In genomic region chr2:101818531-101819451, GRCh38 we compare ENCODE assay signal across 10 cellular contexts.
DNase-seq lines count a peak whose midpoint lies in the region; ATAC-seq and TF ChIP-seq lines count a peak whose summit lies in the region.
"Had no signal": no experiment of that assay in that cellular context is flagged by ENCODE, and none has a peak within 500 bp of the region (broad histone marks: within the 10 kb centered on the region; RNA-seq: fewer than 3 reads in every experiment).

No MANE protein-coding gene starts in this region.

- no peak overlapping the region for H3K4me3 ChIP-seq in vagina
- H3K4me3 ChIP-seq: cardiac muscle cell had no signal

- POLR2A ChIA-PET in activated B cell treated with CpG ODN at 0.5 μM for 24 hours (lab: Charles Lee) = no interaction called here

- H3K36me3 Mint-ChIP-seq in activated T-cell treated with anti-CD3 and anti-CD28 coated beads, Interleukin-2, amount 50 U/mL, for 72 hours (ENCODE audit: insufficient read depth in 2 of 2) = peaks cover 0 to 2% of the 10 kb centered on the region in 2 donors
- H3K36me3 Mint-ChIP-seq in activated B cell treated with CpG ODN at 0.5 μM for 24 hours (ENCODE audit: low read depth) = peaks cover 29% of the 10 kb centered on the region

- DNase-seq in activated T-cell treated with anti-CD3 and anti-CD28 coated beads, Interleukin-2, amount 50 U/mL, for 72 hours = no peak
- DNase-seq in activated T-cell treated with anti-CD3 and anti-CD28 coated beads, Interleukin-2, amount 50 U/mL, for 1 hour = no peak
- DNase-seq in activated B cell treated with CpG ODN at 0.5 μM for 24 hours (no peak), inferior parietal cortex (ENCODE audit: extremely low spot score) (peak; percentile 88), vagina (ENCODE audit: extremely low spot score in 2 of 2) (no peak), NCI-H1930 (lab: John Stamatoyannopoulos, UW) (no peak)
- DNase-seq: T-helper 1 cell had no signal

- intact Hi-C loops in activated B cell treated with CpG ODN at 0.5 μM for 24 hours (cut with micrococcal nuclease) = no loop called here
- intact Hi-C loops in vagina (cut with DNase I) = no loop called here

- TF ChIP-seq POLR2A in vagina (IDR thresholded peaks at IDR 0.05) (no peak), GM18505 (IDR thresholded peaks at IDR 0.05; ENCODE audit: borderline replicate concordance, extremely low read depth, insufficient read depth, insufficient read length) (no peak)

- no peaks in the 10 kb centered on the region for H3K9me3 ChIP-seq in vagina

- no peaks in the 10 kb centered on the region for H3K9me3 Mint-ChIP-seq in activated T-cell treated with anti-CD3 and anti-CD28 coated beads, Interleukin-2, amount 50 U/mL, for 72 hours
- no peaks in the 10 kb centered on the region for H3K9me3 Mint-ChIP-seq in activated B cell treated with CpG ODN at 0.5 μM for 24 hours

- no peaks in the 10 kb centered on the region for H3K27me3 Mint-ChIP-seq in activated T-cell treated with anti-CD3 and anti-CD28 coated beads, Interleukin-2, amount 50 U/mL, for 72 hours (ENCODE audit: low read depth)
- H3K27me3 Mint-ChIP-seq in activated B cell treated with CpG ODN at 0.5 μM for 24 hours = no peaks in the 10 kb centered on the region

- peak; percentile 23 to 30 for ATAC-seq in activated T-cell treated with anti-CD3 and anti-CD28 coated beads, Interleukin-2, amount 50 U/mL, for 72 hours (replicated peaks in 1 of 2)
- no peak for ATAC-seq in activated B cell treated with CpG ODN at 0.5 μM for 24 hours (ENCODE audit: low read depth)
- no peak for ATAC-seq in HG03342 (IDR thresholded peaks at IDR 0.05; ENCODE audit: unreplicated experiment)
- no peak for ATAC-seq in GM18505 (IDR thresholded peaks at IDR 0.05; ENCODE audit: unreplicated experiment)

- H3K4me3 Mint-ChIP-seq in activated T-cell treated with anti-CD3 and anti-CD28 coated beads, Interleukin-2, amount 50 U/mL, for 72 hours = peak overlapping the region in 1 of 2 donors; percentile 24
- no peak overlapping the region for H3K4me3 Mint-ChIP-seq in activated B cell treated with CpG ODN at 0.5 μM for 24 hours

- no peaks in the 10 kb centered on the region for H3K27me3 ChIP-seq in vagina
- H3K27me3 ChIP-seq: cardiac muscle cell had no signal

- no peak for TF ChIP-seq CTCF in activated B cell treated with CpG ODN at 0.5 μM for 24 hours (IDR thresholded peaks at IDR 0.05)
- TF ChIP-seq CTCF in vagina (IDR thresholded peaks at IDR 0.05) = no peak

- peaks cover 74% of the 10 kb centered on the region for H3K4me1 Mint-ChIP-seq in activated T-cell treated with anti-CD3 and anti-CD28 coated beads, Interleukin-2, amount 50 U/mL, for 72 hours (ENCODE audit: low read depth)
- peaks cover 88% of the 10 kb centered on the region for H3K4me1 Mint-ChIP-seq in activated B cell treated with CpG ODN at 0.5 μM for 24 hours

- H3K27ac Mint-ChIP-seq in activated T-cell treated with anti-CD3 and anti-CD28 coated beads, Interleukin-2, amount 50 U/mL, for 72 hours = peak overlapping the region; percentile 58
- H3K27ac Mint-ChIP-seq in activated B cell treated with CpG ODN at 0.5 μM for 24 hours = peak overlapping the region; percentile 21

- H3K27ac ChIP-seq in vagina = peak overlapping the region; percentile 42
- H3K27ac ChIP-seq: cardiac muscle cell had no signal

- no peaks in the 10 kb centered on the region for H3K36me3 ChIP-seq in vagina
- H3K36me3 ChIP-seq: cardiac muscle cell had no signal

- peaks cover 93% of the 10 kb centered on the region for H3K4me1 ChIP-seq in vagina

- CTCF ChIA-PET in activated B cell treated with CpG ODN at 0.5 μM for 24 hours (lab: Charles Lee) = no interaction called here

Comparison
In these comparisons a context has a peak if more than half of its experiments do, and no peak if none do; other contexts are left out.
1. ATAC-seq: peak in activated T-cell treated with anti-CD3 and anti-CD28 coated beads, Interleukin-2, amount 50 U/mL, for 72 hours (2 of 2); none in activated B cell treated with CpG ODN at 0.5 μM for 24 hours (single experiment), HG03342 (single experiment) and GM18505 (single experiment).